In the genomic region with DNA sequence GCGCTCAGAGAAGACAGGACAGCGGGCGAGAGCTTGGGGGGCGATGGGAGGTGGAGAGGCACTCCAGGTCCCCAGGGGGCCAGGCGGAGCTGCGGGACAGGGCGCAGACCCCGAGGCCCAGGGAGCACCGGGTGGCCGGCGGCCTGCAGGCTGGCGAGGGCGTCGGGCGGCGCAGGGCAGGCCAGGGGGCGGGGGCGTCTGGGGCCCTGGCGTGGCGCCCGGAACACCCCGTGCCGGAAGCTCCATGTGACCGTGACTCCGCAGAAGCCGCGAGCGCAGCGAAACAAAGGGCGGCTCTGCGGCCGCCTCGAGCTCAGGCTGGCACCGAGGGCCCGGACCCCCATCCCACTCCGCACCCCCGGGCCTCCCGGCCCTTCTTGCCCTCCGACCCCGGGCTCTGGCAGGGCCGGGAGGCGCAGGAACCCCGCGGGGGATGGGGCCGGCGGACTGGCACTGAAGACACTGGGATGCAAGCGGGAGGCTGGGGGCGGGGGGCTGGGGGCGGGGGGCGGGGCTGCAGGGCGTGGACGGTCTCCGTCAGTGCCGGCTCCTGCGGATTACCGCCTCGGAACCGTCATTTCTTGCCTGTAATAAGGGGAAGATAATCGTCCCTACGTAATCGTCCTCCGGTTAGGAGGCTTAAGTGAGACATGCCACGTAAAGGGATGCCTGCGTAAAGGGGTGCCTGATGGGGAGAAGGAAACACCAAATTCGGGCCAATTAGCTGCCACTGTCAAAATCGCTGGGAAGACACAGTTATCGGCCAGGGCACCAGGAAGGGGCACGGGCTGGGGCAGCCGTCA, we compare ENCODE assay signal across 8 cellular contexts. TPM values are rescaled to one million over a fixed set of nuclear protein-coding genes. Genes with fewer than 3 reads are reported as not detected.
A peak's percentile ranks its signal among the peaks of the same experiment; 100 is the strongest.
DNase-seq lines count a peak whose midpoint lies in the region; ATAC-seq, FAIRE-seq and TF ChIP-seq lines count a peak whose summit lies in the region.

No MANE protein-coding gene starts in this region.

- intact Hi-C loops in sciatic nerve (cut with DNase I), result no loop called here

- H2AFZ ChIP-seq in astrocyte (ENCODE audit: low read depth, low read length), result peak overlapping the region; percentile 79

- no peaks in the 10 kb centered on the region for H3K36me3 Mint-ChIP-seq in T-helper 2 cell treated with Interferon-gamma antibody and Interleukin-4, amounts not matched to agents 5 μg/mL and 100 μg/mL, for 36 hours (ENCODE audit: low read depth)
- peaks cover 2% of the 10 kb centered on the region for H3K36me3 Mint-ChIP-seq in astrocyte (ENCODE audit: low read depth, unreplicated experiment)

- FAIRE-seq in astrocyte (lab: Jason Lieb, UNC), result no peak
- FAIRE-seq in HTR-8/SVneo (lab: Jason Lieb, UNC), result no peak

- no peaks in the 10 kb centered on the region for H3K9me3 ChIP-seq in astrocyte (ENCODE audit: insufficient read depth, low read depth, low read length)

- H3K4me1 ChIP-seq in astrocyte (ENCODE audit: insufficient read depth, low read length), result peaks cover 29% of the 10 kb centered on the region

- no peaks in the 10 kb centered on the region for H4K20me1 ChIP-seq in astrocyte (ENCODE audit: insufficient read depth, low read length)

- no peak for TF ChIP-seq CTCF in astrocyte (IDR thresholded peaks at IDR 0.05; ENCODE audit: insufficient read depth, low read depth, low read length)

- peak overlapping the region; percentile 90 for H3K4me3 Mint-ChIP-seq in T-helper 2 cell treated with Interferon-gamma antibody and Interleukin-4, amounts not matched to agents 5 μg/mL and 100 μg/mL, for 36 hours
- H3K4me3 Mint-ChIP-seq in astrocyte (ENCODE audit: unreplicated experiment), result peak overlapping the region; percentile 72

- H3K4me3 ChIP-seq in astrocyte (ENCODE audit: insufficient read depth, low read depth, low read length), result peak overlapping the region; percentile 48

- peak overlapping the region; percentile 94 for H3K4me2 ChIP-seq in astrocyte (ENCODE audit: low read length)

- no peaks in the 10 kb centered on the region for H3K9me3 Mint-ChIP-seq in T-helper 2 cell treated with Interferon-gamma antibody and Interleukin-4, amounts not matched to agents 5 μg/mL and 100 μg/mL, for 36 hours
- H3K9me3 Mint-ChIP-seq in astrocyte (ENCODE audit: unreplicated experiment), result no peaks in the 10 kb centered on the region

- peaks cover 29% of the 10 kb centered on the region for H3K4me1 Mint-ChIP-seq in T-helper 2 cell treated with Interferon-gamma antibody and Interleukin-4, amounts not matched to agents 5 μg/mL and 100 μg/mL, for 36 hours (ENCODE audit: low read depth)
- peaks cover 5% of the 10 kb centered on the region for H3K4me1 Mint-ChIP-seq in astrocyte (ENCODE audit: low read depth, unreplicated experiment)

- no peaks in the 10 kb centered on the region for H3K27me3 Mint-ChIP-seq in T-helper 2 cell treated with Interferon-gamma antibody and Interleukin-4, amounts not matched to agents 5 μg/mL and 100 μg/mL, for 36 hours (ENCODE audit: low read depth)
- peaks cover 11% of the 10 kb centered on the region for H3K27me3 Mint-ChIP-seq in astrocyte (ENCODE audit: low read depth, unreplicated experiment)

- DNase-seq in GM03348 (ENCODE audit: low spot score), result peak; percentile 91
- DNase-seq in H4 (ENCODE audit: low spot score), result peak; percentile 89
- peak; percentile 41 for DNase-seq in MV-4-11 (lab: John Stamatoyannopoulos, UW)
- DNase-seq in T-helper 2 cell treated with Interferon-gamma antibody and Interleukin-4, amounts not matched to agents 5 μg/mL and 100 μg/mL, for 36 hours (ENCODE audit: low spot score), result peak; percentile 79
- DNase-seq in astrocyte (ENCODE audit: low read depth), result peak; percentile 79
- peak; percentile 84 to 86 for DNase-seq in hippocampal formation (lab: John Stamatoyannopoulos, UW)
- DNase-seq in sciatic nerve (ENCODE audit: low spot score), result peak; percentile 93
- no peak for DNase-seq in HTR-8/SVneo (ENCODE audit: insufficient read length, low spot score)

- H3K36me3 ChIP-seq in astrocyte (ENCODE audit: insufficient read depth, low read length), result no peaks in the 10 kb centered on the region

- peak overlapping the region; percentile 66 for H3K27ac ChIP-seq in astrocyte (ENCODE audit: low read depth, low read length)

- no peaks in the 10 kb centered on the region for H3K79me2 ChIP-seq in astrocyte (ENCODE audit: insufficient read depth, low read length)

- peak overlapping the region; percentile 86 for H3K9ac ChIP-seq in astrocyte (ENCODE audit: low read length)

- peak; percentile 79 for ATAC-seq in sciatic nerve

- no peaks in the 10 kb centered on the region for H3K27me3 ChIP-seq in astrocyte (ENCODE audit: insufficient read depth, low read length)

- H3K27ac Mint-ChIP-seq in T-helper 2 cell treated with Interferon-gamma antibody and Interleukin-4, amounts not matched to agents 5 μg/mL and 100 μg/mL, for 36 hours, result peak overlapping the region; percentile 98
- H3K27ac Mint-ChIP-seq in astrocyte (ENCODE audit: unreplicated experiment), result peak overlapping the region; percentile 75

RNA-seq across cellular contexts. Expression of a gene that starts 19.2 kb away (rescaled TPM):
- total RNA-seq in H4 (2014; rRNA removed; shearing (Covaris generic)), result not detected in 2 replicates
- 0.58 and 0.64 TPM in 2 replicates for total RNA-seq in astrocyte
- total RNA-seq in sciatic nerve, result 0.40 TPM

RNA-seq across cellular contexts. Expression of a gene that starts 27.5 kb away (rescaled TPM):
- total RNA-seq in H4 (2014; rRNA removed; shearing (Covaris generic)), result 286 and 301 TPM in 2 replicates
- total RNA-seq in astrocyte, result 59.3 and 68.2 TPM in 2 replicates
- 60.7 TPM for total RNA-seq in sciatic nerve
